In the genomic region with DNA sequence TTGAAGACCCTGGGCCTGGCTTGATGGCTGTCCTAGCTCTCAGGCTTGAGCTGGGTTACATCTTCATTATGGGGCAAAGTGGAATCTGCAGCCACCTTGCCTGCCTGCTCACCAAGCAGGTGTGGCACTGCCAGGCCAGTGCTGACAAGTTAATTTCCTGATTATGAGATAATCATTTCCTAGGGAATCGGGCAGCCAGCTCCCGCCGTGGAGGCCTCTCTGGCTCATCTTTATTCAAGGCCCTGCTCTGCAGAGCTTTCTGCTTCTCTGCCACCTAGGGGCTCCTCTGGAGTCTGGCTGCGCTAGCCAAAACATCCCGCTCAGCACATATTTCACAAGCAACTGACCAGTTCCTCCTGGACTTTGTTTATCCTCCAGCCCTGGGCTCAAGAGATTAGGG, we compare ENCODE assay signal across 9 cellular contexts. TPM values are rescaled to one million over a fixed set of nuclear protein-coding genes. Genes with fewer than 3 reads are reported as not detected.
A peak's percentile ranks its signal among the peaks of the same experiment; 100 is the strongest.
DNase-seq lines count a peak whose midpoint lies in the region; ATAC-seq and TF ChIP-seq lines count a peak whose summit lies in the region.
"Had no signal": no experiment of that assay in that cellular context is flagged by ENCODE, and none has a peak within 500 bp of the region (broad histone marks: within the 10 kb centered on the region; RNA-seq: fewer than 3 reads in every experiment).

No MANE protein-coding gene starts in this region.

- no peaks in the 10 kb centered on the region for H3K9me2 ChIP-seq in PC-3 (replicated peaks; ENCODE audit: low read length)

- intact Hi-C loops in PC-3 (cut with micrococcal nuclease) (no loop called here), esophagus muscularis mucosa (cut with DNase I) (no loop called here)

- DNase-seq in COR-L47 (lab: John Stamatoyannopoulos, UW) (peak; percentile 44), PC-3 (no peak), esophagus muscularis mucosa (ENCODE audit: extremely low spot score) (no peak), GM13976 (ENCODE audit: low spot score) (no peak)
- no peak for DNase-seq in activated T-cell treated with anti-CD3 and anti-CD28 coated beads, Interleukin-2, amount 50 U/mL, for 48 hours
- DNase-seq: DND-41 had no signal

- TF ChIP-seq EP300 in esophagus muscularis mucosa (IDR thresholded peaks at IDR 0.05): no peak

- H3K4me2 ChIP-seq in PC-3 (ENCODE audit: low read length): peak overlapping the region; percentile 68

- H3K36me3 Mint-ChIP-seq in nephron (ENCODE audit: low read depth): no peaks in the 10 kb centered on the region

- TF ChIP-seq POLR2A in esophagus muscularis mucosa (IDR thresholded peaks at IDR 0.05; ENCODE audit: low read depth): no peak

- in situ Hi-C loops in GM13976 (cut with MboI; ENCODE audit: low sequenced_read_pairs, unreplicated experiment): no loop called here

- H3K27ac ChIP-seq in PC-3 (ENCODE audit: low read length) (peak overlapping the region; percentile 98), esophagus muscularis mucosa (replicated peaks in 1 of 4) (peak overlapping the region in 3 of 4 donors; percentile 22 to 50 (median 38))

- H3K4me3 ChIP-seq in PC-3 (ENCODE audit: low read length) (peak overlapping the region; percentile 51), esophagus muscularis mucosa (no peak overlapping the region)

- POLR2A ChIA-PET in PC-3 (lab: Charles Lee; ENCODE audit: unreplicated experiment): no interaction called here

- peak overlapping the region; percentile 88 to 94 (median 92) for H3K27ac Mint-ChIP-seq in nephron

- H3K36me3 ChIP-seq in PC-3 (ENCODE audit: low read depth, low read length) (peaks cover 4% of the 10 kb centered on the region; the same call in 1 of the 2 replicates), esophagus muscularis mucosa (peaks cover 0 to 20% (median 3%) of the 10 kb centered on the region in 4 donors)

- H3K9me3 ChIP-seq in PC-3 (ENCODE audit: low read length) (no peaks in the 10 kb centered on the region), esophagus muscularis mucosa (no peaks in the 10 kb centered on the region)

- peak overlapping the region; percentile 54 to 75 (median 55) for H3K4me3 Mint-ChIP-seq in nephron

- no peaks in the 10 kb centered on the region for H3K9me3 Mint-ChIP-seq in nephron

- peaks cover 87% of the 10 kb centered on the region for H3K79me2 ChIP-seq in PC-3 (ENCODE audit: low read length)

- peaks cover 12% of the 10 kb centered on the region for H3F3A ChIP-seq in PC-3 (ENCODE audit: low read length, unreplicated experiment)

- CTCF ChIA-PET in PC-3 (lab: Charles Lee): no interaction called here

- no peaks in the 10 kb centered on the region for H3K27me3 Mint-ChIP-seq in nephron (ENCODE audit: low read depth)

- ATAC-seq in PC-3: no peak
- ATAC-seq in HG03354 (IDR thresholded peaks at IDR 0.05; ENCODE audit: poor library complexity, severe bottlenecking, unreplicated experiment): no peak
- ATAC-seq in HG03159 (IDR thresholded peaks at IDR 0.05; ENCODE audit: unreplicated experiment): no peak

- no peak for TF ChIP-seq CTCF in PC-3 (conservative IDR thresholded peaks at IDR 0.05; ENCODE audit: low read depth, low read length)
- TF ChIP-seq CTCF in esophagus muscularis mucosa (IDR thresholded peaks at IDR 0.05): peak in 1 of 3 experiments; percentile 18
- TF ChIP-seq CTCF in nephron (IDR thresholded peaks at IDR 0.05; ENCODE audit: unreplicated experiment in 3 of 3): peak in 2 of 3 experiments; percentile 26 to 39
- no peak for TF ChIP-seq CTCF in GM13976 (IDR thresholded peaks at IDR 0.05; ENCODE audit: borderline replicate concordance, control extremely low read depth, extremely low read depth, insufficient read depth, missing control alignments)

- H2AFZ ChIP-seq in PC-3 (ENCODE audit: low read length): no peak overlapping the region

- BruUV-seq in PC-3 (replicated peaks; lab: Mats Ljungman, UMichigan): no TSS peak

- no peaks in the 10 kb centered on the region for H3K27me3 ChIP-seq in PC-3 (ENCODE audit: low read length)
- peaks cover 0 to under 1% (median 0%) of the 10 kb centered on the region in 4 donors for H3K27me3 ChIP-seq in esophagus muscularis mucosa

- peak overlapping the region; percentile 78; the same call in 1 of the 2 replicates for H3K9ac ChIP-seq in PC-3 (ENCODE audit: low read length)

- H3K4me1 ChIP-seq in PC-3 (ENCODE audit: insufficient read depth, low read length) (peaks cover 90% of the 10 kb centered on the region), esophagus muscularis mucosa (peaks cover 8 to 80% (median 54%) of the 10 kb centered on the region in 4 donors)

- H3K4me1 Mint-ChIP-seq in nephron: peaks cover 56% of the 10 kb centered on the region

- no peaks in the 10 kb centered on the region for H4K20me1 ChIP-seq in PC-3 (ENCODE audit: low read length)

- WGBS in esophagus muscularis mucosa: 26% methylated on average over 5 of the region's 5 CpGs

RNA-seq across cellular contexts. Expression of a gene that starts 9.9 kb away (rescaled TPM):
- total RNA-seq in PC-3 (2014; rRNA removed) (224 and 249 TPM in 2 replicates), esophagus muscularis mucosa (10 to 100 TPM; 19.7 to 84.3 (median 39.1) TPM)

RNA-seq across cellular contexts. Expression of a gene that starts 55.9 kb away (rescaled TPM):
- total RNA-seq in PC-3 (2014; rRNA removed) (10.1 and 12.0 TPM in 2 replicates), esophagus muscularis mucosa (10 to 100 TPM in 2 of 4 donors, 1 to 10 TPM in 2; 7.9 to 25.4 (median 14.9) TPM)

RNA-seq across cellular contexts. Expression of a gene that starts 58.3 kb away (rescaled TPM):
- 18.7 and 41.0 TPM in 2 replicates for total RNA-seq in PC-3 (2014; rRNA removed)
- total RNA-seq in esophagus muscularis mucosa: 10 to 100 TPM; 48.0 to 61.6 (median 57.2) TPM

Comparison
In these comparisons a context has a peak if more than half of its experiments do, and no peak if none do; other contexts are left out.
1. CTCF ChIP-seq: peak in nephron (2 of 3); none in PC-3 (single experiment) and GM13976 (single experiment).